Comparison of ENCODE assay signal across 11 cellular contexts in the genomic region with DNA sequence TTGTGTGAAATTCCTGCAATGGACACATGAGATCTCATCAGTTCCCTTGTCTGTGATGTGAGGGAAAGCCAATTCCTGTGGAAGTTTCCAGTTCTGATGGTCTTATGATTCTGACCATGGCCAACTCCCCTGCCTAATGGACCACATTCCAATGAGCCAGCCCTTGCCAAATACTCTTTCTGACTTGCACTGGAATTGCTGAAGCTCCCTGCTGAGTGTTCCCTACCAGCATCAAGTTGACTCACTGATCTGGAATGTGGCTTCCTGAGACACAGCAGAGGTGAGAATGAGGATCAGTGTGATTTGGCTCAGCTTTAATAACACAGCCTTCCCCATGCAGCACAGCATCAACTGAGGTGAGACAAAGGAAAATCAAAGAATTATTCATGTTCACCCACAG.
DNase-seq lines count a peak whose midpoint lies in the region; ATAC-seq, FAIRE-seq and TF ChIP-seq lines count a peak whose summit lies in the region.
"Had no signal": no experiment of that assay in that cellular context is flagged by ENCODE, and none has a peak within 500 bp of the region (broad histone marks: within the 10 kb centered on the region; RNA-seq: fewer than 3 reads in every experiment).

No MANE protein-coding gene starts in this region.

- H3K4ac ChIP-seq in IMR-90 (ENCODE audit: low read depth, low read length): no peak overlapping the region

- H4K20me1 ChIP-seq in IMR-90 (ENCODE audit: insufficient read depth, low read length) (no peaks in the 10 kb centered on the region), keratinocyte (ENCODE audit: control insufficient read depth, extremely low read depth, insufficient read depth, low read length) (no peaks in the 10 kb centered on the region)

- H3K56ac ChIP-seq in IMR-90 (ENCODE audit: extremely low read depth, insufficient read depth, low read length): no peak overlapping the region

- intact Hi-C loops in IMR-90 (cut with micrococcal nuclease): loop anchor here (1.0 to 5.0 kb wide), 2 partner anchors 133 to 278 kb away; no protein-coding TSS in a partner anchor

- DNase-seq in BJ (ENCODE audit: low read depth) (peak; percentile 45), IMR-90 (peak; percentile 90), cerebellar nuclear complex (lab: John Stamatoyannopoulos, UW) (peak; percentile 54 to 78), keratinocyte (ENCODE audit: low read depth, low spot score) (peak; percentile 82)
- DNase-seq in activated T-cell treated with anti-CD3 and anti-CD28 coated beads, Interleukin-2, amount 50 U/mL, for 48 hours: no peak
- DNase-seq: amniotic stem cell, hippocampal formation had no signal

- H3K79me1 ChIP-seq in IMR-90 (ENCODE audit: low read depth in 1 of 2, low read length in 2 of 2): no peaks in the 10 kb centered on the region

- H3K9me3 ChIP-seq in IMR-90 (ENCODE audit: control insufficient read depth, insufficient read depth, low read length) (peaks cover 2% of the 10 kb centered on the region; the same call in 1 of the 2 replicates), keratinocyte (ENCODE audit: control insufficient read depth, low read depth, low read length) (no peaks in the 10 kb centered on the region)

- dilution Hi-C loops in IMR-90 (cut with HindIII; ENCODE audit: low sequenced_read_pairs, unreplicated experiment): no loop called here
- dilution Hi-C loops in keratinocyte (cut with MboI; ENCODE audit: extremely low pct_ligation_motif_present, low sequenced_read_pairs): no loop called here

- POLR2A ChIA-PET in BJ (lab: Charles Lee): no interaction called here
- POLR2A ChIA-PET in IMR-90 (lab: Charles Lee; ENCODE audit: unreplicated experiment): no interaction called here

- CTCF ChIA-PET in BJ (lab: Yijun Ruan, JAX) (interaction anchor here (0.6 to 2.2 kb wide), 12 partner anchors 9 to 618 kb away, joined by 3 to 9 read pairs (median 3); no protein-coding TSS in a partner anchor), IMR-90 (lab: Yijun Ruan, JAX) (interaction anchor here (0.7 to 1.5 kb wide), 4 partner anchors 13 to 133 kb away, joined by 3 to 13 read pairs (median 3); no protein-coding TSS in a partner anchor)

- H3K4me3 ChIP-seq in BJ (ENCODE audit: low read depth, low read length) (no peak overlapping the region), IMR-90 (ENCODE audit: insufficient read depth, low read depth, low read length) (no peak overlapping the region), keratinocyte (ENCODE audit: control insufficient read depth in 2 of 3, extremely low read depth in 1 of 3, insufficient read depth in 2 of 3, low read depth in 1 of 3, low read length in 3 of 3) (no peak overlapping the region)

- H2AK9ac ChIP-seq in IMR-90 (replicated peaks; ENCODE audit: low read depth, low read length, poor library complexity): no peak overlapping the region

- TF ChIP-seq CTCF in BJ (IDR thresholded peaks at IDR 0.05; ENCODE audit: insufficient read depth, low read depth, low read length) (no peak), IMR-90 (conservative IDR thresholded peaks at IDR 0.05; ENCODE audit: low read depth, low read length) (no peak), keratinocyte (optimal IDR thresholded peaks at IDR 0.05 in 1 of 3, IDR thresholded peaks at IDR 0.05 in 1 of 3, conservative IDR thresholded peaks at IDR 0.05 in 1 of 3; ENCODE audit: extremely low read depth in 1 of 3, insufficient read depth in 2 of 3, low read length in 3 of 3) (no peak)

- no peaks in the 10 kb centered on the region for H3K79me2 ChIP-seq in keratinocyte (ENCODE audit: control insufficient read depth, insufficient read depth, low read length)
- H3K79me2 ChIP-seq: parathyroid adenoma had no signal

- H3K18ac ChIP-seq in IMR-90 (ENCODE audit: low read depth, low read length): no peak overlapping the region

- H4K5ac ChIP-seq in IMR-90 (ENCODE audit: low read depth, low read length): no peak overlapping the region

- no peak overlapping the region for H4K91ac ChIP-seq in IMR-90 (ENCODE audit: insufficient read depth, low read depth, low read length)

- H2BK120ac ChIP-seq in IMR-90 (ENCODE audit: low read depth, low read length): no peak overlapping the region

- BruUV-seq in IMR-90 (replicated peaks; lab: Mats Ljungman, UMichigan): no TSS peak

- H3K4me2 ChIP-seq in IMR-90 (ENCODE audit: low read depth, low read length) (no peak overlapping the region), keratinocyte (ENCODE audit: control insufficient read depth, extremely low read depth, insufficient read depth, low read depth, low read length) (no peak overlapping the region)

- FAIRE-seq in keratinocyte (lab: Jason Lieb, UNC): peak; percentile 98

- TF ChIP-seq RAD21 in IMR-90 (IDR thresholded peaks at IDR 0.05; ENCODE audit: low read length): no peak

- no peak overlapping the region for H4K8ac ChIP-seq in IMR-90 (ENCODE audit: low read depth in 2 of 2, low read length in 2 of 2)

- no peak overlapping the region for H3K27ac ChIP-seq in IMR-90 (ENCODE audit: insufficient read depth, low read length)
- no peak overlapping the region for H3K27ac ChIP-seq in keratinocyte (ENCODE audit: control insufficient read depth, insufficient read depth, low read length)
- H3K27ac ChIP-seq: parathyroid adenoma had no signal

- H3K14ac ChIP-seq in IMR-90 (replicated peaks; ENCODE audit: low read depth, low read length): no peak overlapping the region

- TF ChIP-seq POLR2A in IMR-90 (IDR thresholded peaks at IDR 0.05; ENCODE audit: low read depth, low read length): no peak

- no peak overlapping the region for H2AK5ac ChIP-seq in IMR-90 (ENCODE audit: low read depth, low read length)

- in situ Hi-C loops in IMR-90 (cut with MboI; ENCODE audit: low sequenced_read_pairs): no loop called here

- H2BK15ac ChIP-seq in IMR-90 (ENCODE audit: low read depth, low read length): no peak overlapping the region

- no peaks in the 10 kb centered on the region; the same call in 1 of the 2 replicates for H3K36me3 ChIP-seq in BJ (ENCODE audit: control insufficient read depth, insufficient read depth, low read length)
- no peaks in the 10 kb centered on the region for H3K36me3 ChIP-seq in IMR-90 (ENCODE audit: control insufficient read depth, insufficient read depth, low read length)
- H3K36me3 ChIP-seq in keratinocyte (ENCODE audit: control insufficient read depth in 2 of 2, extremely low read depth in 1 of 2, insufficient read depth in 2 of 2, low read length in 2 of 2): no peaks in the 10 kb centered on the region

- no peak overlapping the region for H2BK20ac ChIP-seq in IMR-90 (ENCODE audit: low read depth, low read length)

- H3K9ac ChIP-seq in IMR-90 (ENCODE audit: low read depth, low read length): no peak overlapping the region
- no peak overlapping the region for H3K9ac ChIP-seq in keratinocyte (ENCODE audit: control insufficient read depth, extremely low read depth, insufficient read depth, low read length)
- H3K9ac ChIP-seq: parathyroid adenoma had no signal

- no peak overlapping the region for H2BK5ac ChIP-seq in IMR-90 (ENCODE audit: low read depth, low read length, poor library complexity, severe bottlenecking)

- H3K23ac ChIP-seq in IMR-90 (ENCODE audit: low read depth, low read length): no peak overlapping the region

- no peaks in the 10 kb centered on the region for H3K27me3 ChIP-seq in BJ (ENCODE audit: control insufficient read depth, insufficient read depth, low read length)
- H3K27me3 ChIP-seq in IMR-90 (ENCODE audit: control insufficient read depth, insufficient read depth, low read length): no peaks in the 10 kb centered on the region
- no peaks in the 10 kb centered on the region for H3K27me3 ChIP-seq in keratinocyte (ENCODE audit: control insufficient read depth, extremely low read depth, insufficient read depth, low read length)

- ATAC-seq in IMR-90 (ENCODE audit: low read depth) (peak; percentile 92), HG03108 (IDR thresholded peaks at IDR 0.05; ENCODE audit: unreplicated experiment) (no peak), GM18520 (IDR thresholded peaks at IDR 0.05; ENCODE audit: unreplicated experiment) (no peak), HG03378 (IDR thresholded peaks at IDR 0.05; ENCODE audit: unreplicated experiment) (no peak)

- H2AFZ ChIP-seq in IMR-90 (replicated peaks; ENCODE audit: low read length, poor library complexity) (no peak overlapping the region), keratinocyte (ENCODE audit: control insufficient read depth, low read length) (no peak overlapping the region)
- H2AFZ ChIP-seq: parathyroid adenoma had no signal

- H3K4me1 ChIP-seq in IMR-90 (ENCODE audit: control insufficient read depth, insufficient read depth, low read length) (peaks cover 2% of the 10 kb centered on the region; the same call in 1 of the 2 replicates), keratinocyte (ENCODE audit: control insufficient read depth, extremely low read depth, insufficient read depth, low read length) (peaks cover 10% of the 10 kb centered on the region)
- H3K4me1 ChIP-seq: parathyroid adenoma had no signal

- H3K9me1 ChIP-seq in IMR-90 (ENCODE audit: insufficient read depth, low read length) (no peaks in the 10 kb centered on the region), keratinocyte (ENCODE audit: control insufficient read depth, extremely low read depth, insufficient read depth, low read length) (no peaks in the 10 kb centered on the region)

TF ChIP-seq in IMR-90, 13 proteins besides CTCF, POLR2A, EP300 and RAD21 (continues in another document):
- TF ChIP-seq CHD1 (IDR thresholded peaks at IDR 0.05; ENCODE audit: low read depth, low read length) (no peak), MAFK (IDR thresholded peaks at IDR 0.05; ENCODE audit: low read depth, low read length) (no peak), NFE2L2 (IDR thresholded peaks at IDR 0.05; ENCODE audit: low read depth, low read length) (no peak), BHLHE40 (IDR thresholded peaks at IDR 0.05; ENCODE audit: low read depth, low read length) (no peak), RFX5 (IDR thresholded peaks at IDR 0.05; ENCODE audit: low read depth, low read length) (no peak)
- TF ChIP-seq, protein P1, sequence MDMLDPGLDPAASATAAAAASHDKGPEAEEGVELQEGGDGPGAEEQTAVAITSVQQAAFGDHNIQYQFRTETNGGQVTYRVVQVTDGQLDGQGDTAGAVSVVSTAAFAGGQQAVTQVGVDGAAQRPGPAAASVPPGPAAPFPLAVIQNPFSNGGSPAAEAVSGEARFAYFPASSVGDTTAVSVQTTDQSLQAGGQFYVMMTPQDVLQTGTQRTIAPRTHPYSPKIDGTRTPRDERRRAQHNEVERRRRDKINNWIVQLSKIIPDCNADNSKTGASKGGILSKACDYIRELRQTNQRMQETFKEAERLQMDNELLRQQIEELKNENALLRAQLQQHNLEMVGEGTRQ (IDR thresholded peaks at IDR 0.05; ENCODE audit: low read depth, low read length): no peak
- TF ChIP-seq, protein P2, sequence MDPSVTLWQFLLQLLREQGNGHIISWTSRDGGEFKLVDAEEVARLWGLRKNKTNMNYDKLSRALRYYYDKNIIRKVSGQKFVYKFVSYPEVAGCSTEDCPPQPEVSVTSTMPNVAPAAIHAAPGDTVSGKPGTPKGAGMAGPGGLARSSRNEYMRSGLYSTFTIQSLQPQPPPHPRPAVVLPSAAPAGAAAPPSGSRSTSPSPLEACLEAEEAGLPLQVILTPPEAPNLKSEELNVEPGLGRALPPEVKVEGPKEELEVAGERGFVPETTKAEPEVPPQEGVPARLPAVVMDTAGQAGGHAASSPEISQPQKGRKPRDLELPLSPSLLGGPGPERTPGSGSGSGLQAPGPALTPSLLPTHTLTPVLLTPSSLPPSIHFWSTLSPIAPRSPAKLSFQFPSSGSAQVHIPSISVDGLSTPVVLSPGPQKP (IDR thresholded peaks at IDR 0.05; ENCODE audit: borderline replicate concordance, low read depth, low read length): no peak

Comparison
In these comparisons a context has a peak if more than half of its experiments do, and no peak if none do; other contexts are left out.
1. DNase-seq: peak in BJ (single experiment), IMR-90 (single experiment), cerebellar nuclear complex (2 of 2) and keratinocyte (single experiment); none in activated T-cell treated with anti-CD3 and anti-CD28 coated beads, Interleukin-2, amount 50 U/mL, for 48 hours (0 of 2).